8 cellular contexts compared by ENCODE assay signal in genomic region chr14:35045798-35046047, GRCh38. TPM values are rescaled to one million over a fixed set of nuclear protein-coding genes. Genes with fewer than 3 reads are reported as not detected.
DNase-seq lines count a peak whose midpoint lies in the region; ATAC-seq lines count a peak whose summit lies in the region.

No MANE protein-coding gene starts in this region.

- H3K9me3 ChIP-seq in iPS-20b (ENCODE audit: insufficient read depth, low read depth, low read length) (no peaks in the 10 kb centered on the region), subcutaneous abdominal adipose tissue (ENCODE audit: control insufficient read depth in 5 of 5, low read length in 5 of 5) (no peaks in the 10 kb centered on the region)

- H3K9me3 Mint-ChIP-seq in T-helper 1 cell treated with Interleukin-12 subunit alpha and Interleukin-12 subunit beta and Interleukin-4 antibody, amounts not matched to agents 30 μg/mL and 1 μg/mL, for 36 hours = no peaks in the 10 kb centered on the region
- H3K9me3 Mint-ChIP-seq in activated T-helper 2 cell treated with anti-CD3 and anti-CD28 coated beads, Interferon-gamma antibody, Interleukin-2, Interleukin-4, amounts not matched to agents 10 μg/mL and 5 μg/mL and 100 μg/mL, durations not matched to agents 14 hours and 24 hours and 36 hours = no peaks in the 10 kb centered on the region

- H3K4me3 Mint-ChIP-seq in T-helper 1 cell treated with Interleukin-12 subunit alpha and Interleukin-12 subunit beta and Interleukin-4 antibody, amounts not matched to agents 30 μg/mL and 1 μg/mL, for 36 hours = peak overlapping the region; percentile 89
- peak overlapping the region; percentile 98 for H3K4me3 Mint-ChIP-seq in activated T-helper 2 cell treated with anti-CD3 and anti-CD28 coated beads, Interferon-gamma antibody, Interleukin-2, Interleukin-4, amounts not matched to agents 10 μg/mL and 5 μg/mL and 100 μg/mL, durations not matched to agents 14 hours and 24 hours and 36 hours (ENCODE audit: low read depth)

- peak overlapping the region; percentile 40 for H3K27ac ChIP-seq in iPS-20b (ENCODE audit: low read length)
- peak overlapping the region; percentile 96 for H3K27ac ChIP-seq in subcutaneous abdominal adipose tissue (ENCODE audit: low read depth, low read length)

- H3K4me3 ChIP-seq in iPS-20b (ENCODE audit: low read length) (peak overlapping the region; percentile 89), subcutaneous abdominal adipose tissue (ENCODE audit: low read depth in 1 of 5, low read length in 5 of 5) (peak overlapping the region; percentile 76 to 91 (median 86))

- DNase-seq in T-helper 1 cell (no peak), NCI-H446 treated with DMSO at 0.1 percent for 48 hours (lab: John Stamatoyannopoulos, UW) (no peak), ecto neural progenitor cell (ENCODE audit: low spot score) (no peak)
- DNase-seq in activated T-helper 2 cell treated with anti-CD3 and anti-CD28 coated beads, Interferon-gamma antibody, Interleukin-2, Interleukin-4, amounts not matched to agents 10 μg/mL and 5 μg/mL and 100 μg/mL, durations not matched to agents 14 hours and 24 hours and 36 hours (ENCODE audit: low spot score) = no peak

- H3K27ac Mint-ChIP-seq in T-helper 1 cell treated with Interleukin-12 subunit alpha and Interleukin-12 subunit beta and Interleukin-4 antibody, amounts not matched to agents 30 μg/mL and 1 μg/mL, for 36 hours = peak overlapping the region; percentile 98
- peak overlapping the region; percentile 98 for H3K27ac Mint-ChIP-seq in activated T-helper 2 cell treated with anti-CD3 and anti-CD28 coated beads, Interferon-gamma antibody, Interleukin-2, Interleukin-4, amounts not matched to agents 10 μg/mL and 5 μg/mL and 100 μg/mL, durations not matched to agents 14 hours and 24 hours and 36 hours

- peaks cover 24% of the 10 kb centered on the region for H3K4me1 Mint-ChIP-seq in T-helper 1 cell treated with Interleukin-12 subunit alpha and Interleukin-12 subunit beta and Interleukin-4 antibody, amounts not matched to agents 30 μg/mL and 1 μg/mL, for 36 hours (ENCODE audit: low read depth)
- peaks cover 21% of the 10 kb centered on the region for H3K4me1 Mint-ChIP-seq in activated T-helper 2 cell treated with anti-CD3 and anti-CD28 coated beads, Interferon-gamma antibody, Interleukin-2, Interleukin-4, amounts not matched to agents 10 μg/mL and 5 μg/mL and 100 μg/mL, durations not matched to agents 14 hours and 24 hours and 36 hours (ENCODE audit: low read depth)

- H3K27me3 Mint-ChIP-seq in T-helper 1 cell treated with Interleukin-12 subunit alpha and Interleukin-12 subunit beta and Interleukin-4 antibody, amounts not matched to agents 30 μg/mL and 1 μg/mL, for 36 hours (ENCODE audit: low read depth) = no peaks in the 10 kb centered on the region
- H3K27me3 Mint-ChIP-seq in activated T-helper 2 cell treated with anti-CD3 and anti-CD28 coated beads, Interferon-gamma antibody, Interleukin-2, Interleukin-4, amounts not matched to agents 10 μg/mL and 5 μg/mL and 100 μg/mL, durations not matched to agents 14 hours and 24 hours and 36 hours (ENCODE audit: low read depth) = no peaks in the 10 kb centered on the region

- ATAC-seq in HG02610 (IDR thresholded peaks at IDR 0.05; ENCODE audit: unreplicated experiment) = no peak

- peaks cover 14% of the 10 kb centered on the region for H3K36me3 Mint-ChIP-seq in T-helper 1 cell treated with Interleukin-12 subunit alpha and Interleukin-12 subunit beta and Interleukin-4 antibody, amounts not matched to agents 30 μg/mL and 1 μg/mL, for 36 hours (ENCODE audit: low read depth)
- H3K36me3 Mint-ChIP-seq in activated T-helper 2 cell treated with anti-CD3 and anti-CD28 coated beads, Interferon-gamma antibody, Interleukin-2, Interleukin-4, amounts not matched to agents 10 μg/mL and 5 μg/mL and 100 μg/mL, durations not matched to agents 14 hours and 24 hours and 36 hours (ENCODE audit: low read depth) = peaks cover 15% of the 10 kb centered on the region

- peak overlapping the region; percentile 83 for H3K9ac ChIP-seq in iPS-20b (ENCODE audit: low read depth, low read length)
- H3K9ac ChIP-seq in subcutaneous abdominal adipose tissue (ENCODE audit: low read length in 5 of 5) = peak overlapping the region; percentile 6 to 97 (median 92)

- H3K27me3 ChIP-seq in iPS-20b (ENCODE audit: insufficient read depth, low read length) = no peaks in the 10 kb centered on the region
- no peaks in the 10 kb centered on the region for H3K27me3 ChIP-seq in subcutaneous abdominal adipose tissue (ENCODE audit: control insufficient read depth in 5 of 5, insufficient read depth in 4 of 5, low read length in 5 of 5)

- H3K36me3 ChIP-seq in iPS-20b (ENCODE audit: insufficient read depth, low read depth, low read length) = no peaks in the 10 kb centered on the region
- H3K36me3 ChIP-seq in subcutaneous abdominal adipose tissue (ENCODE audit: control insufficient read depth in 5 of 5, insufficient read depth in 5 of 5, low read length in 5 of 5) = peaks cover 0 to 3% (median 0%) of the 10 kb centered on the region in 5 donors

- no peaks in the 10 kb centered on the region for H3K4me1 ChIP-seq in iPS-20b (ENCODE audit: insufficient read depth, low read length)
- peaks cover 0 to 27% (median 19%) of the 10 kb centered on the region in 5 donors for H3K4me1 ChIP-seq in subcutaneous abdominal adipose tissue (ENCODE audit: control insufficient read depth in 5 of 5, insufficient read depth in 5 of 5, low read length in 5 of 5)

- intact Hi-C loops in activated T-helper 2 cell treated with anti-CD3 and anti-CD28 coated beads, Interferon-gamma antibody, Interleukin-2, Interleukin-4, amounts not matched to agents 10 μg/mL and 5 μg/mL and 100 μg/mL, durations not matched to agents 14 hours and 24 hours and 36 hours (cut with micrococcal nuclease) = loop anchor here (1.0 to 5.0 kb wide), 6 partner anchors 63 to 782 kb away; partner anchors contain the start of genes BRMS1L, NFKBIA, PRORP and SRP54

RNA-seq across cellular contexts. Expression of gene FAM177A1, which starts 0.3 kb away (rescaled TPM):
- total RNA-seq in activated T-helper 2 cell treated with anti-CD3 and anti-CD28 coated beads, Interferon-gamma antibody, Interleukin-2, Interleukin-4, amounts not matched to agents 10 μg/mL and 5 μg/mL and 100 μg/mL, durations not matched to agents 14 hours and 24 hours and 36 hours = 41.3 and 43.2 TPM in 2 replicates
